In genomic region chr18:47191956-47192355, GRCh38 we compare ENCODE assay signal across 16 cellular contexts.
DNase-seq lines count a peak whose midpoint lies in the region; ATAC-seq and TF ChIP-seq lines count a peak whose summit lies in the region.
"Had no signal": no experiment of that assay in that cellular context is flagged by ENCODE, and none has a peak within 500 bp of the region (broad histone marks: within the 10 kb centered on the region; RNA-seq: fewer than 3 reads in every experiment).

No MANE protein-coding gene starts in this region.

- POLR2A ChIA-PET in RWPE1 (lab: Yijun Ruan, JAX; ENCODE audit: low non-redundant PET): no interaction called here

- TF ChIP-seq CTCF in NB4 (IDR thresholded peaks at IDR 0.05; ENCODE audit: low read depth, low read length): no peak
- no peak for TF ChIP-seq CTCF in epithelial cell of esophagus (IDR thresholded peaks at IDR 0.05; ENCODE audit: insufficient read depth, low read depth, low read length, missing control alignments)
- no peak for TF ChIP-seq CTCF in RWPE1 (conservative IDR thresholded peaks at IDR 0.05; ENCODE audit: low read depth)

- CTCF ChIA-PET in RWPE1 (lab: Yijun Ruan, JAX): no interaction called here

- DNase-seq in SIG-M5 treated with dmso at 0.1 percent for 504 hours (lab: John Stamatoyannopoulos, UW; ENCODE audit: unreplicated experiment): peak; percentile 24
- DNase-seq in SIG-M5 (lab: John Stamatoyannopoulos, UW): no peak
- DNase-seq in NB4 (ENCODE audit: low read depth): peak; percentile 7
- DNase-seq in epithelial cell of esophagus (ENCODE audit: low read depth): peak; percentile 75
- peak; percentile 9 for DNase-seq in non-pigmented ciliary epithelial cell (ENCODE audit: low read depth)
- DNase-seq in DMS 273 (lab: John Stamatoyannopoulos, UW; ENCODE audit: unreplicated experiment): no peak
- DNase-seq in RWPE1 (ENCODE audit: low spot score): no peak
- DNase-seq: activated CD4-positive, alpha-beta memory T cell treated with anti-CD3 and anti-CD28 coated beads for 36 hours; activated gamma-delta T cell treated with Interleukin-2 at 50 U/mL for 16 hours; RPMI8226; small intestine; substantia nigra had no signal

- TF ChIP-seq POLR2A in NB4 (IDR thresholded peaks at IDR 0.05; ENCODE audit: extremely low read depth, insufficient read length): no peak

- no peak for ATAC-seq in HG02763 (IDR thresholded peaks at IDR 0.05; ENCODE audit: unreplicated experiment)

- no peak overlapping the region for H3K27ac ChIP-seq in RWPE1
- H3K27ac ChIP-seq: A549, neural progenitor cell had no signal

- H3K4me3 ChIP-seq in NB4 (ENCODE audit: low read depth, low read length) (no peak overlapping the region), epithelial cell of esophagus (ENCODE audit: low read length) (no peak overlapping the region)
- H3K4me3 ChIP-seq: A549, lung, neural progenitor cell had no signal

Comparison
In these comparisons a context has a peak if more than half of its experiments do, and no peak if none do; other contexts are left out.
1. DNase-seq: peak in SIG-M5 treated with dmso at 0.1 percent for 504 hours (single experiment), NB4 (single experiment), epithelial cell of esophagus (single experiment) and non-pigmented ciliary epithelial cell (single experiment); none in SIG-M5 (single experiment), DMS 273 (single experiment) and RWPE1 (single experiment).